In the genomic region with DNA sequence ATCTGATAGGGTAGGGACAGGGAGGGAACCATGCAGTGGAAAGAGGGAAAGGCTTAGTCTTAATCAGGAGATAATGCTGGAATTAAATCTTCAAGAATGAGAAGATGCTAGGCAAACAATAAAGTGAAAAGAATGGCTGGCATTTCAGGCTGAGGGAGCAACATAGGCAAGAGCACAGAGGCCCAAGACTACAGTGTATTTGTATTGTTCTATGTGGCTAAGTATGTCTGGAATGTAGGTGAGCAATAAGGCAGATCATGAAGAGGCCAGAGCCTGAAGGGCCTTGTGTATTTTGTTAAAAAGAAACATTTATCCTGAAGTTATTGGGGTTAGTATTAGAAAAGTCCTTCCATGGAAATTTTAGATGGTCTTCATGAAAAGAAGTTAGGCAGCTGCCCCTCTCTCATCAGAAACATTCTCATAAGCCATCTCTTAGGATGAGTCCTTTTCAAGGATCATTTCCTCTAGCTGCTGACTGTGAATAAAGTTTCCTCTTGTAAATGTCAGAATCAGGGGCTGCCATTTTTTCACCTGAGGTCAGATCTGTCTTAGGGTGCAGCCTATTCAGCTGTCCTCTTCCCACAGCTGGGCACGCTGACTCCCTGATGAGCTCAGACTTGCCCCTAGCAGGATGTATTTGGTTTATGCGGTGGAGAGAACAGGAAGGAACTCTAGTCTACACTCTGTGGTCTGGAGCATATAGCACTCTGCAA, we compare ENCODE assay signal across 8 cellular contexts. TPM values are rescaled to one million over a fixed set of nuclear protein-coding genes. Genes with fewer than 3 reads are reported as not detected.
DNase-seq lines count a peak whose midpoint lies in the region; ATAC-seq and TF ChIP-seq lines count a peak whose summit lies in the region.

No MANE protein-coding gene starts in this region.

- H3K27me3 ChIP-seq in SJSA1 (replicated peaks): no peaks in the 10 kb centered on the region

- TF ChIP-seq CTCF in astrocyte of the spinal cord (IDR thresholded peaks at IDR 0.05; ENCODE audit: low read depth, low read length): no peak

- peaks cover 24% of the 10 kb centered on the region for H3K4me1 ChIP-seq in SJSA1 (replicated peaks)

- ATAC-seq in HG03066 (IDR thresholded peaks at IDR 0.05; ENCODE audit: low read depth, unreplicated experiment): peak; percentile 99
- ATAC-seq in left colon: peak; percentile 54
- ATAC-seq in stimulated activated memory B cell treated with anti-CD40 and anti-IgM and Interleukin-4, amounts not matched to agents 10 μg/mL and 1 μg/mL and 100 μg/mL, for 72 hours: peak; percentile 96

- intact Hi-C loops in left colon (cut with DNase I, micrococcal nuclease): no loop called here

- peaks cover 78% of the 10 kb centered on the region for H3K36me3 Mint-ChIP-seq in stimulated activated memory B cell treated with anti-CD40 and anti-IgM and Interleukin-4, amounts not matched to agents 10 μg/mL and 1 μg/mL and 100 μg/mL, for 72 hours

- H3K27ac ChIP-seq in SJSA1: peak overlapping the region; percentile 98

- peaks cover 5% of the 10 kb centered on the region for H3K9me3 Mint-ChIP-seq in stimulated activated memory B cell treated with anti-CD40 and anti-IgM and Interleukin-4, amounts not matched to agents 10 μg/mL and 1 μg/mL and 100 μg/mL, for 72 hours

- no peak overlapping the region for H3K4me3 Mint-ChIP-seq in stimulated activated memory B cell treated with anti-CD40 and anti-IgM and Interleukin-4, amounts not matched to agents 10 μg/mL and 1 μg/mL and 100 μg/mL, for 72 hours

- in situ Hi-C loops in astrocyte of the spinal cord (cut with HindIII; ENCODE audit: low sequenced_read_pairs): no loop called here

- no peak overlapping the region for H3K27ac Mint-ChIP-seq in stimulated activated memory B cell treated with anti-CD40 and anti-IgM and Interleukin-4, amounts not matched to agents 10 μg/mL and 1 μg/mL and 100 μg/mL, for 72 hours

- H3K9me3 ChIP-seq in SJSA1 (replicated peaks): no peaks in the 10 kb centered on the region; the same call in 1 of the 2 replicates

- H3K4me3 ChIP-seq in SJSA1 (no peak overlapping the region), astrocyte of the spinal cord (ENCODE audit: low read depth, low read length) (no peak overlapping the region)

- H3K36me3 ChIP-seq in SJSA1: peaks cover 6% of the 10 kb centered on the region; the same call in 1 of the 2 replicates

- peak in 2 of 3 donors; percentile 12 to 20 for DNase-seq in stimulated activated CD4-positive, alpha-beta T cell treated with anti-CD3 and anti-CD28 coated beads, Interleukin-12 subunit alpha, Interleukin-12 subunit beta, amount 100 ng/mL, for 48 hours (ENCODE audit: low read depth in 2 of 3, low spot score in 1 of 3)
- DNase-seq in stimulated activated CD4-positive, alpha-beta T cell treated with anti-CD3 and anti-CD28 coated beads, Interleukin-4, amount 100 ng/mL, for 1 hour: no peak
- DNase-seq in SJSA1 (ENCODE audit: low read depth in 1 of 2, low spot score in 2 of 2): peak; percentile 49 to 63
- DNase-seq in astrocyte of the spinal cord (ENCODE audit: low read depth, low spot score): peak; percentile 94
- DNase-seq in left colon: peak; percentile 24 to 34
- no peak for DNase-seq in cortex of kidney (lab: John Stamatoyannopoulos, UW)

- peaks cover 45% of the 10 kb centered on the region for H3K4me1 Mint-ChIP-seq in stimulated activated memory B cell treated with anti-CD40 and anti-IgM and Interleukin-4, amounts not matched to agents 10 μg/mL and 1 μg/mL and 100 μg/mL, for 72 hours

- no peaks in the 10 kb centered on the region for H3K27me3 Mint-ChIP-seq in stimulated activated memory B cell treated with anti-CD40 and anti-IgM and Interleukin-4, amounts not matched to agents 10 μg/mL and 1 μg/mL and 100 μg/mL, for 72 hours

RNA-seq across cellular contexts. Expression of gene ATP10D, which starts 46.3 kb away (rescaled TPM):
- total RNA-seq in SJSA1 (2014; rRNA removed; shearing (Covaris generic)): 12.1 and 40.5 TPM in 2 replicates
- total RNA-seq in left colon: 10 to 100 TPM in 1 of 2 donors, 1 to 10 TPM in 1; 9.1 to 15.1 TPM

Comparison
In these comparisons a context has a peak if more than half of its experiments do, and no peak if none do; other contexts are left out.
1. DNase-seq: peak in stimulated activated CD4-positive, alpha-beta T cell treated with anti-CD3 and anti-CD28 coated beads, Interleukin-12 subunit alpha, Interleukin-12 subunit beta, amount 100 ng/mL, for 48 hours (2 of 3), SJSA1 (2 of 2), astrocyte of the spinal cord (single experiment) and left colon (2 of 2); none in stimulated activated CD4-positive, alpha-beta T cell treated with anti-CD3 and anti-CD28 coated beads, Interleukin-4, amount 100 ng/mL, for 1 hour (single experiment) and cortex of kidney (single experiment).
2. Peak in every context shown above with its lines, with median percentiles within 50 percentile points of each other: ATAC-seq.